Comparison of ENCODE assay signal across 25 cellular contexts in the genomic region with DNA sequence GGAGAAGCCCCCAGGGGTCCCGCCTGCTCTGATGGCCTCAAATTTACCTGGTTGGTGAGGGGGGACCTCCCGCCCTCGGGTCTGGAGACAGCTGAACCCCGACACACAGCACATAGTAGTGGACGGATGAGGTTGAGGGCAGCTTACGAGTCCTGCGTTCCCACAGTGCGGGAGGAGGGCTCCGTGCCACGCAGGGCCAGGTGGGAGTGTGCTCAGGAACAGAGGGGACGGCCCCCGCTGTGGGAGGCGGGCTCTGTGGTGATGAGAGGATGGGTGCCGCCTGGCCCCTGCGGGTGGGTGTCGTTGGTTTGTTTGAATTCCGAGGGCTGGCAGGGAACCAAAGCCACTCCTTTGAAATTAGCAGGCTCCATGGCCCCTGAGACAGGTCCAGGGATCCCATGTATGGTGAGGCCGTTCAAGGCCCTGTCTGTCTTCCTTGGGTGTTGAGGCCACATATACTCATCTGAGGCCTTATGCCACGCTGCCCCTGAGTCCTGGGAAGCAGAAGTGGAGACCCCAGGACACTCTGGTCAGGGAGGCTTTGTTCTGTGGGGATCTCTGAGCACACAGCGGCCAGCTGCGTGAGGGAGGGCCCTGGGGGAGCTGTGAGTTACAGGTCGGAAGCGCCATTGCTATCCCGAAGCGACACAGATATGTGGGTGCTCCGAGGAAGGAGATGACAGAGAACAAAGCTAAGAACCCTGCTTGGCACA. TPM values are rescaled to one million over a fixed set of nuclear protein-coding genes. Genes with fewer than 3 reads are reported as not detected.
A peak's percentile ranks its signal among the peaks of the same experiment; 100 is the strongest.
DNase-seq lines count a peak whose midpoint lies in the region; ATAC-seq, FAIRE-seq and TF ChIP-seq lines count a peak whose summit lies in the region.
"Had no signal": no experiment of that assay in that cellular context is flagged by ENCODE, and none has a peak within 500 bp of the region (broad histone marks: within the 10 kb centered on the region; RNA-seq: fewer than 3 reads in every experiment).

No MANE protein-coding gene starts in this region.

- ATAC-seq in heart right ventricle, result no peak
- no peak for ATAC-seq in stimulated activated naive B cell treated with anti-CD40 and anti-IgM and Interleukin-4, amounts not matched to agents 10 μg/mL and 1 μg/mL and 100 μg/mL, for 72 hours (replicated peaks)
- no peak for ATAC-seq in HG02798 (IDR thresholded peaks at IDR 0.05; ENCODE audit: poor library complexity, unreplicated experiment)
- ATAC-seq: PC-3 had no signal

- H3K79me1 ChIP-seq in H9 (ENCODE audit: insufficient read depth, low read depth, low read length, poor library complexity, severe bottlenecking), result no peaks in the 10 kb centered on the region

- H3K27ac ChIP-seq in heart right ventricle, result no peak overlapping the region
- no peak overlapping the region for H3K27ac ChIP-seq in H9 (ENCODE audit: insufficient read length, low read depth, low read length)
- H3K27ac ChIP-seq in kidney (ENCODE audit: low read depth in 2 of 2, low read length in 2 of 2), result no peak overlapping the region
- H3K27ac ChIP-seq in PC-9, result no peak overlapping the region

- H2BK15ac ChIP-seq in H9 (ENCODE audit: low read depth, low read length), result no peak overlapping the region

- no peak overlapping the region for H2AK5ac ChIP-seq in H9 (ENCODE audit: insufficient read length, low read length)

- no peak overlapping the region for H4K8ac ChIP-seq in H9 (replicated peaks; ENCODE audit: insufficient read length, low read depth, low read length)

- H3K4me3 Mint-ChIP-seq in H9, result no peak overlapping the region
- H3K4me3 Mint-ChIP-seq in stimulated activated naive B cell treated with anti-CD40 and anti-IgM and Interleukin-4, amounts not matched to agents 10 μg/mL and 1 μg/mL and 100 μg/mL, for 72 hours, result no peak overlapping the region
- H3K4me3 Mint-ChIP-seq: CD8-positive, alpha-beta memory T cell had no signal

- DNase-seq in cardiac septum (ENCODE audit: low spot score), result peak; percentile 64
- no peak for DNase-seq in heart right ventricle
- DNase-seq in H9, result no peak
- DNase-seq in kidney, result peak; percentile 56
- no peak for DNase-seq in stimulated activated naive B cell treated with anti-CD40 and anti-IgM and Interleukin-4, amounts not matched to agents 10 μg/mL and 1 μg/mL and 100 μg/mL, for 72 hours
- DNase-seq in SW480 (ENCODE audit: low spot score), result no peak
- no peak for DNase-seq in PC-9
- DNase-seq: AML-193, C1 segment of cervical spinal cord, GF-D8, GOT3, IMR-90, MV-4-11, NCI-H1105 treated with DMSO at 0.1 percent for 48 hours, NCI-H1694, NCI-H2081, NCI-H2171, NCI-H446 treated with DMSO at 0.1 percent for 48 hours, NCI-H526 treated with DMSO at 0.1 percent for 48 hours, PC-3, RPMI8226 had no signal

- peaks cover 14 to 64% (median 36%) of the 10 kb centered on the region in 3 experiments; a peak in 6 of 7 replicates for H3K36me3 Mint-ChIP-seq in H9 (ENCODE audit: insufficient read depth in 1 of 3, low read depth in 3 of 3)
- peaks cover 54 to 66% of the 10 kb centered on the region in 2 donors for H3K36me3 Mint-ChIP-seq in stimulated activated naive B cell treated with anti-CD40 and anti-IgM and Interleukin-4, amounts not matched to agents 10 μg/mL and 1 μg/mL and 100 μg/mL, for 72 hours

- H2BK12ac ChIP-seq in H9 (ENCODE audit: insufficient read length, low read depth, low read length), result no peak overlapping the region

- H3K23ac ChIP-seq in H9 (ENCODE audit: insufficient read length, low read depth, low read length), result no peak overlapping the region

- H4K91ac ChIP-seq in H9 (ENCODE audit: insufficient read length, low read depth, low read length), result no peak overlapping the region

- FAIRE-seq in kidney (lab: Jason Lieb, UNC), result no peak

- no peak overlapping the region for H3K9ac ChIP-seq in H9 (ENCODE audit: extremely low read depth, insufficient read length, low read length)
- H3K9ac ChIP-seq in kidney (ENCODE audit: low read length in 2 of 2), result no peak overlapping the region

- no peaks in the 10 kb centered on the region for H3K9me3 ChIP-seq in heart right ventricle
- H3K9me3 ChIP-seq in H9 (ENCODE audit: control insufficient read depth, low read depth, low read length), result no peaks in the 10 kb centered on the region
- no peaks in the 10 kb centered on the region for H3K9me3 ChIP-seq in kidney (ENCODE audit: control insufficient read depth in 1 of 2, low read length in 2 of 2)
- no peaks in the 10 kb centered on the region for H3K9me3 ChIP-seq in PC-9 (ENCODE audit: insufficient read depth, low read depth)

- TF ChIP-seq CTCF in heart right ventricle (IDR thresholded peaks at IDR 0.05) (no peak), H9 (conservative IDR thresholded peaks at IDR 0.05) (no peak), kidney (IDR thresholded peaks at IDR 0.05; ENCODE audit: borderline replicate concordance, extremely low read depth, insufficient read depth) (no peak), PC-9 (conservative IDR thresholded peaks at IDR 0.05) (no peak)

- H3K14ac ChIP-seq in H9 (ENCODE audit: insufficient read depth, low read length), result no peak overlapping the region

- H3K4me1 ChIP-seq in heart right ventricle (peaks cover 0 to 5% (median 0%) of the 10 kb centered on the region in 9 donors), H9 (ENCODE audit: insufficient read depth, low read length) (no peaks in the 10 kb centered on the region), kidney (ENCODE audit: control insufficient read depth in 1 of 2, insufficient read depth in 1 of 2, low read depth in 1 of 2, low read length in 2 of 2) (no peaks in the 10 kb centered on the region), PC-9 (replicated peaks; ENCODE audit: insufficient read depth) (no peaks in the 10 kb centered on the region)

- no peaks in the 10 kb centered on the region; the same call in 1 of the 2 replicates for H3K27me3 Mint-ChIP-seq in H9 (ENCODE audit: low read depth)
- no peaks in the 10 kb centered on the region for H3K27me3 Mint-ChIP-seq in stimulated activated naive B cell treated with anti-CD40 and anti-IgM and Interleukin-4, amounts not matched to agents 10 μg/mL and 1 μg/mL and 100 μg/mL, for 72 hours
- H3K27me3 Mint-ChIP-seq: CD8-positive, alpha-beta memory T cell had no signal

- H3K4me2 ChIP-seq in H9 (ENCODE audit: insufficient read depth, insufficient read length, low read length) (no peak overlapping the region), PC-9 (no peak overlapping the region)

- H3K9me3 Mint-ChIP-seq in H9, result no peaks in the 10 kb centered on the region
- no peaks in the 10 kb centered on the region for H3K9me3 Mint-ChIP-seq in stimulated activated naive B cell treated with anti-CD40 and anti-IgM and Interleukin-4, amounts not matched to agents 10 μg/mL and 1 μg/mL and 100 μg/mL, for 72 hours
- H3K9me3 Mint-ChIP-seq: CD8-positive, alpha-beta memory T cell had no signal

- H4K5ac ChIP-seq in H9 (ENCODE audit: insufficient read length, low read depth, low read length), result no peak overlapping the region

- H3K4ac ChIP-seq in H9 (ENCODE audit: low read depth, low read length), result no peak overlapping the region

- H3K9me2 ChIP-seq in PC-9 (ENCODE audit: insufficient read depth), result no peaks in the 10 kb centered on the region

- no peak overlapping the region for H2BK20ac ChIP-seq in H9 (ENCODE audit: low read depth, low read length, poor library complexity, severe bottlenecking)

- H2AFZ ChIP-seq in H9 (ENCODE audit: low read length), result no peak overlapping the region
- no peak overlapping the region for H2AFZ ChIP-seq in PC-9

- whole genome bisulfite sequencing in heart right ventricle, 2 donors, result 93 to 94% methylated on average over 26 of the region's 26 CpGs
- WGBS in H9 (ENCODE audit: extremely low coverage, insufficient read length, low lambda C conversion rate), result no CpG with 5 or more reads among the region's 26 CpGs

- H3F3A ChIP-seq in PC-9 (ENCODE audit: insufficient read depth, low read depth), result peaks cover 1% of the 10 kb centered on the region; the same call in 1 of the 2 replicates

- BruUV-seq in PC-9 (replicated peaks; lab: Mats Ljungman, UMichigan), result no TSS peak

- no peak overlapping the region for H2BK5ac ChIP-seq in H9 (ENCODE audit: insufficient read length, low read length)

- peak overlapping the region in 2 of 3 experiments; percentile 25 to 75; a peak in 3 of 7 replicates for H3K27ac Mint-ChIP-seq in H9
- H3K27ac Mint-ChIP-seq in stimulated activated naive B cell treated with anti-CD40 and anti-IgM and Interleukin-4, amounts not matched to agents 10 μg/mL and 1 μg/mL and 100 μg/mL, for 72 hours, result peak overlapping the region; percentile 28

- H3K4me3 ChIP-seq in heart right ventricle (no peak overlapping the region), kidney (ENCODE audit: low read length in 2 of 2) (no peak overlapping the region), PC-9 (no peak overlapping the region)

- no peaks in the 10 kb centered on the region for H3K23me2 ChIP-seq in H9 (ENCODE audit: insufficient read length, low read depth, low read length, poor library complexity, severe bottlenecking)

- no peak overlapping the region for H2BK120ac ChIP-seq in H9 (ENCODE audit: low read depth, low read length, poor library complexity, severe bottlenecking)

- intact Hi-C loops in cardiac septum (cut with DNase I) (no loop called here), heart right ventricle (cut with DNase I) (no loop called here), kidney (cut with DNase I) (no loop called here), PC-9 (cut with micrococcal nuclease; ENCODE audit: unreplicated experiment) (no loop called here)

- CTCF ChIA-PET in PC-9 (lab: Charles Lee), result no interaction called here

- no peaks in the 10 kb centered on the region for H3K79me2 ChIP-seq in H9 (ENCODE audit: insufficient read depth, low read length)
- H3K79me2 ChIP-seq in PC-9 (ENCODE audit: low read depth), result no peaks in the 10 kb centered on the region

- POLR2A ChIA-PET in PC-9 (lab: Charles Lee; ENCODE audit: unreplicated experiment), result no interaction called here

- no peak overlapping the region for H3T11ph ChIP-seq in H9 (ENCODE audit: low read length)

- no peaks in the 10 kb centered on the region for H4K20me1 ChIP-seq in H9 (ENCODE audit: control insufficient read depth, insufficient read depth, insufficient read length)
- no peaks in the 10 kb centered on the region for H4K20me1 ChIP-seq in PC-9 (ENCODE audit: insufficient read depth)

- peaks cover 0 to 92% (median 48%) of the 10 kb centered on the region in 9 donors for H3K36me3 ChIP-seq in heart right ventricle
- peaks cover 34 to 45% of the 10 kb centered on the region in 2 donors for H3K36me3 ChIP-seq in kidney (ENCODE audit: control insufficient read depth in 1 of 2, insufficient read depth in 2 of 2, low read length in 2 of 2)
- peaks cover 21% of the 10 kb centered on the region for H3K36me3 ChIP-seq in PC-9 (ENCODE audit: low read depth)

- peaks cover 9 to 14% of the 10 kb centered on the region in 2 experiments for H3K4me1 Mint-ChIP-seq in H9
- peaks cover 10 to 11% of the 10 kb centered on the region in 2 donors for H3K4me1 Mint-ChIP-seq in stimulated activated naive B cell treated with anti-CD40 and anti-IgM and Interleukin-4, amounts not matched to agents 10 μg/mL and 1 μg/mL and 100 μg/mL, for 72 hours

- H3K18ac ChIP-seq in H9 (ENCODE audit: insufficient read length, low read depth, low read length), result no peak overlapping the region

- no peak overlapping the region for H3K56ac ChIP-seq in H9 (ENCODE audit: insufficient read length, low read depth, low read length)

- H3K27me3 ChIP-seq in heart right ventricle, result no peaks in the 10 kb centered on the region
- H3K27me3 ChIP-seq in H9 (ENCODE audit: insufficient read depth, low read length), result no peaks in the 10 kb centered on the region
- H3K27me3 ChIP-seq in PC-9 (ENCODE audit: insufficient read depth, low read depth), result no peaks in the 10 kb centered on the region

RNA-seq across cellular contexts. Expression of a gene that starts 21.9 kb away (rescaled TPM):
- total RNA-seq in cardiac septum (22.0 TPM), heart right ventricle (10 to 100 TPM; 13.4 to 31.4 (median 16.0) TPM), H9 (2021) (42.0 and 44.2 TPM in 2 replicates), kidney (72.9 TPM), PC-9 (2021) (118 and 120 TPM in 2 replicates)
- polyA plus RNA-seq in heart right ventricle (10 to 100 TPM; 25.6 to 32.0 TPM), kidney (ENCODE audit: insufficient read depth, low read depth, low replicate concordance) (34.9 TPM)

RNA-seq across cellular contexts. Expression of a gene that starts 26.7 kb away (rescaled TPM):
- total RNA-seq in cardiac septum (31.2 TPM), heart right ventricle (10 to 100 TPM; 24.9 to 49.6 (median 31.0) TPM), H9 (2021) (117 and 124 TPM in 2 replicates), kidney (17.8 TPM), PC-9 (2021) (118 and 311 TPM in 2 replicates)
- polyA plus RNA-seq in heart right ventricle (10 to 100 TPM; 13.5 to 16.0 TPM), kidney (ENCODE audit: insufficient read depth, low read depth, low replicate concordance) (35.2 TPM)

RNA-seq across cellular contexts. Expression of a gene that starts 52.1 kb away (rescaled TPM):
- total RNA-seq in cardiac septum (not detected), heart right ventricle (under 1 TPM in 1 of 10 donors, not detected in 9; 0.20 TPM), H9 (2021) (not detected in 2 replicates), kidney (0.22 TPM), PC-9 (2021) (not detected in 2 replicates)
- polyA plus RNA-seq in heart right ventricle (under 1 TPM in 1 of 2 donors, not detected in 1; 0.01 TPM), kidney (ENCODE audit: insufficient read depth, low read depth, low replicate concordance) (not detected)
- total RNA-seq: A172; CD8-positive, alpha-beta memory T cell; IMR-90; PC-3 had no signal
- polyA plus RNA-seq: AG04450; CD8-positive, alpha-beta memory T cell; IMR-90 had no signal

Comparison
In these comparisons a context has a peak if more than half of its experiments do, and no peak if none do; other contexts are left out.
1. DNase-seq: peak in cardiac septum (single experiment) and kidney (single experiment); none in heart right ventricle (0 of 2), H9 (single experiment), stimulated activated naive B cell treated with anti-CD40 and anti-IgM and Interleukin-4, amounts not matched to agents 10 μg/mL and 1 μg/mL and 100 μg/mL, for 72 hours (single experiment), SW480 (single experiment) and PC-9 (0 of 2).